In the genomic region with DNA sequence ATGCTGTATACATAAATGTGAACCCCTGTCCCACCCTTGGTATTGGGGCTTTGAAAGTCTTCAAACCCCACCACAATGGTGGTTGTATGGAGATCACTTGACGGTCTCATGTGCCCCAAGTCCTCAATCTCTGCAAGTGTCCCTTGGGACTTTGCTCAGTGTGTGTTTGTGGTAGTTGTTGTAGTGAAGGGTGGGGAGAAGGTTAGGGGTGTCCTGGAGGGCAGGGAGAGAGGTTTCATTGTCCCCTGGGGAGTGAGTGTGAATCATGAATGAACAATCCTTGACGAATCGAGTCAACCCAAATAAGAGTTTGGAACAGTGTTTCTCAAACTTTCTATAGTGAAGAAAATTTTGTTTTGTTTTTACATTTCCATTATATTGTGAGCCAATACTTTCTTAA, we compare ENCODE assay signal across 23 cellular contexts. TPM values are rescaled to one million over a fixed set of nuclear protein-coding genes. Genes with fewer than 3 reads are reported as not detected.
DNase-seq lines count a peak whose midpoint lies in the region; ATAC-seq, FAIRE-seq and TF ChIP-seq lines count a peak whose summit lies in the region.
"Had no signal": no experiment of that assay in that cellular context is flagged by ENCODE, and none has a peak within 500 bp of the region (broad histone marks: within the 10 kb centered on the region; RNA-seq: fewer than 3 reads in every experiment).

No MANE protein-coding gene starts in this region.

- peak overlapping the region; percentile 76 for H3K18ac ChIP-seq in mesendoderm (ENCODE audit: low read length)

- H3K4me3 Mint-ChIP-seq in GM23338, result no peak overlapping the region
- no peak overlapping the region for H3K4me3 Mint-ChIP-seq in natural killer cell
- H3K4me3 Mint-ChIP-seq: CD8-positive, alpha-beta memory T cell had no signal

- intact Hi-C loops in HepG2 (cut with micrococcal nuclease; ENCODE audit: unreplicated experiment), result no loop called here
- intact Hi-C loops in natural killer cell (cut with micrococcal nuclease), result no loop called here

- no peak overlapping the region for H3K23ac ChIP-seq in mesendoderm (ENCODE audit: low read length)

- POLR2A ChIA-PET in HepG2 (lab: Yijun Ruan, JAX), result no interaction called here

- in situ Hi-C loops in astrocyte of the spinal cord (cut with HindIII; ENCODE audit: low sequenced_read_pairs), result no loop called here
- in situ Hi-C loops in HepG2 (cut with HindIII; ENCODE audit: extremely low pct_ligation_motif_present, low pct_unique_long_range_greater_than_20kb), result no loop called here

- H3K27ac ChIP-seq in MM.1S (ENCODE audit: low read length), result no peak overlapping the region
- no peak overlapping the region for H3K27ac ChIP-seq in mesendoderm (ENCODE audit: low read depth, low read length)
- no peak overlapping the region for H3K27ac ChIP-seq in GM23338 (ENCODE audit: low read depth)
- no peak overlapping the region for H3K27ac ChIP-seq in HepG2 (ENCODE audit: extremely low read length, insufficient read depth, low read length)
- H3K27ac ChIP-seq: BLaER1 treated with 17β-estradiol and CSF1 and Interleukin-3, amounts not matched to agents 10 nM and 100 nM; PC-9 had no signal

- DNase-seq in GM12865 (ENCODE audit: low read depth) (peak; percentile 33), MM.1S (no peak), astrocyte of the spinal cord (ENCODE audit: low read depth, low spot score) (peak; percentile 8), mesendoderm (no peak), GM23338 (ENCODE audit: low spot score) (no peak), HepG2 (ENCODE audit: low spot score) (no peak), natural killer cell (no peak)
- DNase-seq: CD8-positive, alpha-beta memory T cell; DND-41; GDM1; NCI-H1048; NCI-H1436 treated with DMSO at 0.1 percent for 48 hours; NCI-H2029 treated with DMSO at 0.1 percent for 48 hours; NCI-H446 treated with DMSO at 0.1 percent for 48 hours; NCI-H748 treated with DMSO at 0.1 percent for 48 hours; PC-9; SK-N-SH had no signal

- no CpG with 5 or more reads among the region's 3 CpGs for WGBS in mesendoderm (ENCODE audit: extremely low coverage, insufficient coverage, low lambda C conversion rate)
- WGBS in HepG2 (ENCODE audit: low lambda C conversion rate), result 57% methylated on average over 3 of the region's 3 CpGs

- H3K9me3 ChIP-seq in MM.1S (replicated peaks; ENCODE audit: insufficient read depth, low read length) (no peaks in the 10 kb centered on the region), HepG2 (ENCODE audit: low read length) (no peaks in the 10 kb centered on the region)
- H3K9me3 ChIP-seq: SK-N-SH had no signal

- H2AK5ac ChIP-seq in mesendoderm (ENCODE audit: low read length), result no peak overlapping the region

- H2BK15ac ChIP-seq in mesendoderm (replicated peaks; ENCODE audit: low read depth), result no peak overlapping the region

- TF ChIP-seq POLR2A in HepG2 (IDR thresholded peaks at IDR 0.05; ENCODE audit: insufficient read depth in 1 of 2, low read depth in 2 of 2, low read length in 2 of 2), result no peak

- no peaks in the 10 kb centered on the region for H3K36me3 ChIP-seq in MM.1S (replicated peaks; ENCODE audit: insufficient read depth, low read length)
- no peaks in the 10 kb centered on the region for H3K36me3 ChIP-seq in mesendoderm (ENCODE audit: control insufficient read depth, insufficient read depth, low read length)
- no peaks in the 10 kb centered on the region for H3K36me3 ChIP-seq in GM23338 (ENCODE audit: insufficient read depth)
- no peaks in the 10 kb centered on the region for H3K36me3 ChIP-seq in HepG2 (replicated peaks in 1 of 2; ENCODE audit: control insufficient read depth in 1 of 2, insufficient read depth in 2 of 2, low read length in 2 of 2)
- H3K36me3 ChIP-seq: BLaER1 treated with 17β-estradiol and CSF1 and Interleukin-3, amounts not matched to agents 10 nM and 100 nM had no signal

- CTCF ChIA-PET in HepG2 (lab: Yijun Ruan, JAX; ENCODE audit: low intra/inter-chr PET ratio, low total read pairs), result no interaction called here

- H3K9me2 ChIP-seq in MM.1S (replicated peaks; ENCODE audit: insufficient read depth, low read length) (no peaks in the 10 kb centered on the region), GM23338 (ENCODE audit: insufficient read depth) (peaks cover 11% of the 10 kb centered on the region)
- H3K9me2 ChIP-seq: SK-N-SH had no signal

- TF ChIP-seq CTCF in GM12865 (IDR thresholded peaks at IDR 0.05; ENCODE audit: insufficient read depth, low read depth, low read length, missing control alignments) (no peak), MM.1S (IDR thresholded peaks at IDR 0.05; ENCODE audit: low read length) (no peak), astrocyte of the spinal cord (IDR thresholded peaks at IDR 0.05; ENCODE audit: low read depth, low read length) (no peak), GM23338 (conservative IDR thresholded peaks at IDR 0.05; ENCODE audit: low read depth in 2 of 2) (no peak), HepG2 (CRISPR knock-in tag; IDR thresholded peaks at IDR 0.05) (no peak), natural killer cell (IDR thresholded peaks at IDR 0.05) (no peak)

- peak overlapping the region; percentile 25; the same call in 1 of the 2 replicates for H3K4me2 ChIP-seq in MM.1S (ENCODE audit: low read depth, low read length)
- no peak overlapping the region for H3K4me2 ChIP-seq in mesendoderm (ENCODE audit: low read length)
- H3K4me2 ChIP-seq in GM23338, result no peak overlapping the region
- H3K4me2 ChIP-seq in HepG2 (ENCODE audit: low read depth, low read length), result no peak overlapping the region
- H3K4me2 ChIP-seq: BLaER1 treated with 17β-estradiol and CSF1 and Interleukin-3, amounts not matched to agents 10 nM and 100 nM; PC-9; SK-N-SH had no signal

- H3K79me2 ChIP-seq in MM.1S (ENCODE audit: low read length), result no peaks in the 10 kb centered on the region
- no peaks in the 10 kb centered on the region for H3K79me2 ChIP-seq in mesendoderm (ENCODE audit: control insufficient read depth, insufficient read depth, low read length)
- no peaks in the 10 kb centered on the region for H3K79me2 ChIP-seq in GM23338 (replicated peaks; ENCODE audit: insufficient read depth)
- no peaks in the 10 kb centered on the region for H3K79me2 ChIP-seq in HepG2 (ENCODE audit: insufficient read depth, low read length)

- no peaks in the 10 kb centered on the region for H3K79me1 ChIP-seq in mesendoderm (ENCODE audit: low read length)

- H2AFZ ChIP-seq in MM.1S (ENCODE audit: low read length) (no peak overlapping the region), GM23338 (no peak overlapping the region), HepG2 (ENCODE audit: low read length) (no peak overlapping the region)
- H2AFZ ChIP-seq: PC-9 had no signal

- H3K4me3 ChIP-seq in GM12865 (ENCODE audit: low read depth, low read length), result no peak overlapping the region
- no peak overlapping the region for H3K4me3 ChIP-seq in MM.1S (ENCODE audit: low read length)
- no peak overlapping the region for H3K4me3 ChIP-seq in astrocyte of the spinal cord (ENCODE audit: low read depth, low read length)
- no peak overlapping the region for H3K4me3 ChIP-seq in mesendoderm (ENCODE audit: low read length)
- H3K4me3 ChIP-seq in GM23338, result no peak overlapping the region
- no peak overlapping the region for H3K4me3 ChIP-seq in HepG2 (replicated peaks in 1 of 3; ENCODE audit: insufficient read depth in 1 of 3, low read depth in 2 of 3, low read length in 3 of 3)
- H3K4me3 ChIP-seq: BLaER1 treated with 17β-estradiol and CSF1 and Interleukin-3, amounts not matched to agents 10 nM and 100 nM; PC-9 had no signal

- H3K27me3 ChIP-seq in MM.1S (replicated peaks; ENCODE audit: insufficient read depth, low read length), result no peaks in the 10 kb centered on the region
- H3K27me3 ChIP-seq in mesendoderm (ENCODE audit: insufficient read depth, low read length, poor library complexity), result no peaks in the 10 kb centered on the region
- H3K27me3 ChIP-seq in GM23338 (ENCODE audit: insufficient read depth), result no peaks in the 10 kb centered on the region
- H3K27me3 ChIP-seq in HepG2 (ENCODE audit: control insufficient read depth in 1 of 2, insufficient read depth in 2 of 2, low read length in 2 of 2), result no peaks in the 10 kb centered on the region
- H3K27me3 ChIP-seq: BLaER1 treated with 17β-estradiol and CSF1 and Interleukin-3, amounts not matched to agents 10 nM and 100 nM had no signal

- H3K56ac ChIP-seq in mesendoderm (ENCODE audit: low read length), result no peak overlapping the region

- H3K9me3 Mint-ChIP-seq in GM23338 (no peaks in the 10 kb centered on the region; the same call in 2 of the 3 replicates), natural killer cell (no peaks in the 10 kb centered on the region)

- H4K5ac ChIP-seq in mesendoderm (ENCODE audit: low read length), result no peak overlapping the region

- H3F3A ChIP-seq in MM.1S (ENCODE audit: insufficient read depth, low read length) (no peaks in the 10 kb centered on the region), GM23338 (replicated peaks; ENCODE audit: low read depth) (no peaks in the 10 kb centered on the region)

- H3K27ac Mint-ChIP-seq in GM23338 (no peak overlapping the region), natural killer cell (no peak overlapping the region)
- H3K27ac Mint-ChIP-seq: CD8-positive, alpha-beta memory T cell had no signal

- no peak for TF ChIP-seq RAD21 in HepG2 (CRISPR knock-in tag; IDR thresholded peaks at IDR 0.05)

- no peaks in the 10 kb centered on the region for H3K36me3 Mint-ChIP-seq in GM23338 (ENCODE audit: low read depth)
- no peaks in the 10 kb centered on the region for H3K36me3 Mint-ChIP-seq in natural killer cell
- H3K36me3 Mint-ChIP-seq: CD8-positive, alpha-beta memory T cell had no signal

- H2BK5ac ChIP-seq in mesendoderm (ENCODE audit: low read length), result no peak overlapping the region

- no peak for TF ChIP-seq EP300 in HepG2 (IDR thresholded peaks at IDR 0.05; ENCODE audit: low read depth in 2 of 2, low read length in 2 of 2)
- no peak for TF ChIP-seq EP300 in HepG2 (CRISPR knock-in tag; IDR thresholded peaks at IDR 0.05; ENCODE audit: borderline replicate concordance)

- H4K8ac ChIP-seq in mesendoderm (ENCODE audit: low read depth, low read length), result no peak overlapping the region

- H3K4me1 ChIP-seq in MM.1S (ENCODE audit: low read length), result peaks cover 16% of the 10 kb centered on the region
- H3K4me1 ChIP-seq in mesendoderm (ENCODE audit: control insufficient read depth, low read depth, low read length), result no peaks in the 10 kb centered on the region
- H3K4me1 ChIP-seq in GM23338 (ENCODE audit: insufficient read depth), result peaks cover 12% of the 10 kb centered on the region; the same call in 1 of the 2 replicates
- H3K4me1 ChIP-seq in HepG2 (ENCODE audit: insufficient read depth, low read length), result no peaks in the 10 kb centered on the region

- FAIRE-seq in HepG2 (lab: Jason Lieb, UNC), result no peak
- FAIRE-seq: A204.1, GM12891, H54 had no signal

- H3K9ac ChIP-seq in MM.1S (ENCODE audit: low read length) (no peak overlapping the region), mesendoderm (ENCODE audit: low read length) (no peak overlapping the region), HepG2 (ENCODE audit: insufficient read depth, low read depth, low read length) (no peak overlapping the region)
- H3K9ac ChIP-seq: BLaER1 treated with 17β-estradiol and CSF1 and Interleukin-3, amounts not matched to agents 10 nM and 100 nM; SK-N-SH had no signal

- H4K20me1 ChIP-seq in MM.1S (ENCODE audit: insufficient read depth, low read length) (no peaks in the 10 kb centered on the region), GM23338 (replicated peaks; ENCODE audit: insufficient read depth) (no peaks in the 10 kb centered on the region), HepG2 (ENCODE audit: insufficient read depth, low read length) (no peaks in the 10 kb centered on the region)
- H4K20me1 ChIP-seq: BLaER1 treated with 17β-estradiol and CSF1 and Interleukin-3, amounts not matched to agents 10 nM and 100 nM had no signal

- BruUV-seq in HepG2 (replicated peaks; lab: Mats Ljungman, UMichigan), result no TSS peak

- H3K4ac ChIP-seq in mesendoderm (ENCODE audit: low read depth, low read length), result no peak overlapping the region

- H3K4me1 Mint-ChIP-seq in GM23338 (peaks cover 25% of the 10 kb centered on the region; the same call in 2 of the 3 replicates), natural killer cell (no peaks in the 10 kb centered on the region)
- H3K4me1 Mint-ChIP-seq: CD8-positive, alpha-beta memory T cell had no signal

- H3K27me3 Mint-ChIP-seq in GM23338 (ENCODE audit: insufficient read depth, low read depth, poor library complexity) (no peaks in the 10 kb centered on the region), natural killer cell (ENCODE audit: low read depth in 2 of 2) (peaks cover 11 to 21% of the 10 kb centered on the region in 2 donors)

- ATAC-seq in GM23338 (no peak), HepG2 (no peak), natural killer cell (no peak), HG03378 (IDR thresholded peaks at IDR 0.05; ENCODE audit: unreplicated experiment) (no peak)

- peak overlapping the region; percentile 3 for H2BK120ac ChIP-seq in mesendoderm (ENCODE audit: low read depth, low read length)

RNA-seq across cellular contexts. Expression of gene COL4A3, which starts 28.1 kb away (rescaled TPM):
- polyA plus RNA-seq in mesendoderm (2013, experiment 1 of 2), result 0.07 TPM
- polyA plus RNA-seq in mesendoderm (2013, experiment 2 of 2), result 0.04 TPM
- total RNA-seq in GM23338 (2014; rRNA removed; shearing (Covaris generic)), result 1.2 and 3.5 TPM in 2 replicates
- polyA plus RNA-seq in GM23338 (2016; fragmentation: Nextera tagmentation; extraction: Ambion mirVana), result 1.1 and 1.3 TPM in 2 replicates
- total RNA-seq in HepG2 (2016; rRNA removed; fragmentation: Illumina TruSeq; extraction: Trizol), result 0.02 TPM in 1 of 2 replicates, not detected in the other
- 0.09 and 0.10 TPM in 2 replicates for total RNA-seq in HepG2 (2016; cell fraction: cytosol; rRNA removed; fragmentation: Illumina TruSeq; extraction: Trizol; ENCODE audit: low read depth)
- total RNA-seq in HepG2 (2016; cell fraction: insoluble cytoplasmic fraction; rRNA removed; fragmentation: Illumina TruSeq; extraction: Trizol), result 0.02 TPM in 1 of 2 replicates, not detected in the other
- 0.03 and 0.07 TPM in 2 replicates for total RNA-seq in HepG2 (2016; cell fraction: membrane; rRNA removed; fragmentation: Illumina TruSeq; extraction: Trizol)
- total RNA-seq in HepG2 (2016; cell fraction: nucleus; rRNA removed; fragmentation: Illumina TruSeq; extraction: Trizol), result 0.09 TPM in 1 of 2 replicates, not detected in the other
- not detected in 2 replicates for polyA plus RNA-seq in HepG2 (2011; rRNA removed)
- not detected in 2 replicates for polyA plus RNA-seq in HepG2 (2011; cell fraction: cytosol; rRNA removed)
- polyA plus RNA-seq in HepG2 (2011; cell fraction: nucleus; rRNA removed), result not detected in 2 replicates
- polyA plus RNA-seq in HepG2 (2012), result not detected in 2 replicates
- polyA plus RNA-seq in HepG2 (2016; cell fraction: cytosol; fragmentation: Illumina TruSeq; extraction: Trizol; ENCODE audit: low read depth), result not detected in 2 replicates
- not detected in 2 replicates for polyA plus RNA-seq in HepG2 (2016; cell fraction: insoluble cytoplasmic fraction; fragmentation: Illumina TruSeq; extraction: Trizol; ENCODE audit: low read depth)
- polyA plus RNA-seq in HepG2 (2016; cell fraction: membrane; fragmentation: Illumina TruSeq; extraction: Trizol; ENCODE audit: low read depth), result not detected in 2 replicates
- polyA plus RNA-seq in HepG2 (2016; cell fraction: nucleus; fragmentation: Illumina TruSeq; extraction: Trizol; ENCODE audit: insufficient read depth, low read depth), result not detected in 2 replicates
- 5.8 TPM in 1 of 2 replicates, not detected in the other for polyA minus RNA-seq in HepG2 (2011; rRNA and poly(A)+ RNA removed; ENCODE audit: low replicate concordance)
- polyA minus RNA-seq in HepG2 (2011; cell fraction: cytosol; rRNA and poly(A)+ RNA removed), result not detected in 2 replicates
- 0.12 and 0.26 TPM in 2 replicates for polyA minus RNA-seq in HepG2 (2011; cell fraction: nucleus; rRNA and poly(A)+ RNA removed)
- 1 to 10 TPM in 2 of 3 donors, under 1 TPM in 1; 0.45 to 1.8 (median 1.0) TPM for total RNA-seq in natural killer cell
- total RNA-seq: CD8-positive, alpha-beta memory T cell; HT1080 had no signal
- polyA plus RNA-seq: CD8-positive, alpha-beta memory T cell; SK-N-SH had no signal

RNA-seq across cellular contexts. Expression of gene COL4A4, which starts 28.5 kb away (rescaled TPM):
- 0.27 TPM for polyA plus RNA-seq in mesendoderm (2013, experiment 1 of 2)
- 0.21 TPM for polyA plus RNA-seq in mesendoderm (2013, experiment 2 of 2)
- total RNA-seq in GM23338 (2014; rRNA removed; shearing (Covaris generic)), result 1.4 and 3.1 TPM in 2 replicates
- polyA plus RNA-seq in GM23338 (2016; fragmentation: Nextera tagmentation; extraction: Ambion mirVana) (0.82 and 1.3 TPM in 2 replicates), HepG2 (2011; rRNA removed) (not detected in 2 replicates)
- total RNA-seq in HepG2 (2016; rRNA removed; fragmentation: Illumina TruSeq; extraction: Trizol) (not detected in 2 replicates), natural killer cell (1 to 10 TPM in 1 of 3 donors, under 1 TPM in 2; 0.31 to 2.3 (median 0.88) TPM)
- total RNA-seq in HepG2 (2016; cell fraction: cytosol; rRNA removed; fragmentation: Illumina TruSeq; extraction: Trizol; ENCODE audit: low read depth), result not detected in 2 replicates
- not detected in 2 replicates for total RNA-seq in HepG2 (2016; cell fraction: insoluble cytoplasmic fraction; rRNA removed; fragmentation: Illumina TruSeq; extraction: Trizol)
- total RNA-seq in HepG2 (2016; cell fraction: membrane; rRNA removed; fragmentation: Illumina TruSeq; extraction: Trizol), result not detected in 2 replicates
- total RNA-seq in HepG2 (2016; cell fraction: nucleus; rRNA removed; fragmentation: Illumina TruSeq; extraction: Trizol), result not detected in 2 replicates
- not detected in 2 replicates for polyA plus RNA-seq in HepG2 (2011; cell fraction: cytosol; rRNA removed)
- not detected in 2 replicates for polyA plus RNA-seq in HepG2 (2011; cell fraction: nucleus; rRNA removed)
- polyA plus RNA-seq in HepG2 (2012), result 0.01 and 0.03 TPM in 2 replicates
- not detected in 2 replicates for polyA plus RNA-seq in HepG2 (2016; cell fraction: cytosol; fragmentation: Illumina TruSeq; extraction: Trizol; ENCODE audit: low read depth)
- not detected in 2 replicates for polyA plus RNA-seq in HepG2 (2016; cell fraction: insoluble cytoplasmic fraction; fragmentation: Illumina TruSeq; extraction: Trizol; ENCODE audit: low read depth)
- not detected in 2 replicates for polyA plus RNA-seq in HepG2 (2016; cell fraction: membrane; fragmentation: Illumina TruSeq; extraction: Trizol; ENCODE audit: low read depth)
- not detected in 2 replicates for polyA plus RNA-seq in HepG2 (2016; cell fraction: nucleus; fragmentation: Illumina TruSeq; extraction: Trizol; ENCODE audit: insufficient read depth, low read depth)
- 6.9 TPM in 1 of 2 replicates, not detected in the other for polyA minus RNA-seq in HepG2 (2011; rRNA and poly(A)+ RNA removed; ENCODE audit: low replicate concordance)
- 0.09 TPM in 1 of 2 replicates, not detected in the other for polyA minus RNA-seq in HepG2 (2011; cell fraction: cytosol; rRNA and poly(A)+ RNA removed)
- under 0.01 TPM in 2 replicates for polyA minus RNA-seq in HepG2 (2011; cell fraction: nucleus; rRNA and poly(A)+ RNA removed)
- total RNA-seq: CD8-positive, alpha-beta memory T cell had no signal
- polyA plus RNA-seq: SK-N-SH had no signal

Comparison
In these comparisons a context has a peak if more than half of its experiments do, and no peak if none do; other contexts are left out.
1. DNase-seq: peak in GM12865 (single experiment) and astrocyte of the spinal cord (single experiment); none in MM.1S (single experiment), mesendoderm (single experiment), GM23338 (single experiment), HepG2 (single experiment) and natural killer cell (single experiment).